10 cellular contexts compared by ENCODE assay signal in genomic region chr6:17985934-17986655, GRCh38. TPM values are rescaled to one million over a fixed set of nuclear protein-coding genes. Genes with fewer than 3 reads are reported as not detected.
DNase-seq lines count a peak whose midpoint lies in the region; ATAC-seq and TF ChIP-seq lines count a peak whose summit lies in the region.
"Had no signal": no experiment of that assay in that cellular context is flagged by ENCODE, and none has a peak within 500 bp of the region (broad histone marks: within the 10 kb centered on the region; RNA-seq: fewer than 3 reads in every experiment).

No MANE protein-coding gene starts in this region.

- H2AFZ ChIP-seq in ACC112 (ENCODE audit: low read length, unreplicated experiment), result peak overlapping the region; percentile 41

- H3K4me3 ChIP-seq in ACC112 (ENCODE audit: low read depth, low read length), result peak overlapping the region; percentile 83
- H3K4me3 ChIP-seq in LNCaP clone FGC (ENCODE audit: low read depth, low read length), result peak overlapping the region; percentile 65
- peak overlapping the region; percentile 95 for H3K4me3 ChIP-seq in endocrine pancreas (ENCODE audit: control insufficient read depth, insufficient read depth, low read length)

- H3K36me3 Mint-ChIP-seq in naive thymus-derived CD8-positive, alpha-beta T cell, result peaks cover 0 to 6% (median 0%) of the 10 kb centered on the region in 3 donors

- peaks cover 27% of the 10 kb centered on the region for H3K4me1 ChIP-seq in ACC112 (ENCODE audit: control insufficient read depth, insufficient read depth, low read length, unreplicated experiment)
- peaks cover 3% of the 10 kb centered on the region for H3K4me1 ChIP-seq in endocrine pancreas (ENCODE audit: control insufficient read depth, insufficient read depth, low read length)

- H3K27ac ChIP-seq in ACC112 (ENCODE audit: low read depth, low read length), result peak overlapping the region; percentile 28; the same call in 1 of the 2 replicates
- H3K27ac ChIP-seq: HL-60 had no signal

- H3K27me3 Mint-ChIP-seq in naive thymus-derived CD8-positive, alpha-beta T cell, result peaks cover 21 to 48% (median 30%) of the 10 kb centered on the region in 5 donors

- peaks cover 1 to 32% (median 15%) of the 10 kb centered on the region in 4 donors for H3K4me1 Mint-ChIP-seq in naive thymus-derived CD8-positive, alpha-beta T cell

- H3K27me3 ChIP-seq in ACC112 (ENCODE audit: insufficient read depth, low read length) (no peaks in the 10 kb centered on the region), endocrine pancreas (ENCODE audit: control insufficient read depth, insufficient read depth, low read length) (no peaks in the 10 kb centered on the region)

- TF ChIP-seq CTCF in LNCaP clone FGC (IDR thresholded peaks at IDR 0.05; ENCODE audit: control insufficient read depth, extremely low read depth, insufficient read depth), result no peak

- H3K9me3 ChIP-seq in endocrine pancreas (ENCODE audit: control insufficient read depth, low read length), result no peaks in the 10 kb centered on the region

- H3K4me3 Mint-ChIP-seq in naive thymus-derived CD8-positive, alpha-beta T cell, result peak overlapping the region; percentile 9 to 76 (median 56)

- POLR2A ChIA-PET in naive thymus-derived CD8-positive, alpha-beta T cell (lab: Charles Lee), result no interaction called here

- ATAC-seq in naive thymus-derived CD8-positive, alpha-beta T cell, result no peak
- ATAC-seq in HG03354 (IDR thresholded peaks at IDR 0.05; ENCODE audit: poor library complexity, severe bottlenecking, unreplicated experiment), result no peak

- DNase-seq in LNCaP clone FGC (ENCODE audit: low read depth) (no peak), NCI-H1694 (lab: John Stamatoyannopoulos, UW) (no peak), H4 (ENCODE audit: low spot score) (no peak), SK-N-DZ (ENCODE audit: low spot score) (no peak)
- no peak for DNase-seq in naive thymus-derived CD8-positive, alpha-beta T cell
- DNase-seq: activated CD4-positive, alpha-beta T cell treated with anti-CD3 and anti-CD28 coated beads, Interleukin-2, amount 50 U/mL, for 4 hours had no signal

- no peaks in the 10 kb centered on the region for H3K36me3 ChIP-seq in ACC112 (ENCODE audit: insufficient read depth, low read length)
- H3K36me3 ChIP-seq in endocrine pancreas (ENCODE audit: control insufficient read depth, insufficient read depth, low read length), result no peaks in the 10 kb centered on the region

- H3K27ac Mint-ChIP-seq in naive thymus-derived CD8-positive, alpha-beta T cell, result no peak overlapping the region

- H3K9ac ChIP-seq in endocrine pancreas (ENCODE audit: control insufficient read depth, insufficient read depth, low read length), result peak overlapping the region; percentile 36

- H3K9me3 Mint-ChIP-seq in naive thymus-derived CD8-positive, alpha-beta T cell, result peaks cover 0 to 6% (median 0%) of the 10 kb centered on the region in 9 donors

- peaks cover 36% of the 10 kb centered on the region for H3K79me2 ChIP-seq in ACC112 (ENCODE audit: control insufficient read depth, insufficient read depth, low read length, unreplicated experiment)

RNA-seq across cellular contexts. Expression of gene KIF13A, which starts 1.3 kb away (rescaled TPM):
- total RNA-seq in naive thymus-derived CD8-positive, alpha-beta T cell, result under 1 TPM; 0.49 to 0.81 TPM
- polyA plus RNA-seq in naive thymus-derived CD8-positive, alpha-beta T cell, result not detected
- 11.4 and 12.7 TPM in 2 replicates for total RNA-seq in H4 (2014; rRNA removed; shearing (Covaris generic))
- polyA plus RNA-seq in SK-N-DZ (2014; cell fraction: cytosol; rRNA removed), result 8.9 and 9.4 TPM in 2 replicates
- polyA plus RNA-seq in SK-N-DZ (2014; cell fraction: nucleus; rRNA removed), result 5.7 and 7.8 TPM in 2 replicates
